In genomic region chr17:35795007-35795870, GRCh38 we compare ENCODE assay signal across 8 cellular contexts. TPM values are rescaled to one million over a fixed set of nuclear protein-coding genes. Genes with fewer than 3 reads are reported as not detected.
DNase-seq lines count a peak whose midpoint lies in the region; ATAC-seq and TF ChIP-seq lines count a peak whose summit lies in the region.

MMP28 (minus strand) TSS chr17:35795641; CDS start chr17:35795377, 264 bp downstream.

- no peaks in the 10 kb centered on the region for H3K9me3 ChIP-seq in OCI-LY7 (ENCODE audit: low read length)

- CTCF ChIA-PET in OCI-LY7 (lab: Charles Lee; ENCODE audit: unreplicated experiment): no interaction called here

- H3K9me3 Mint-ChIP-seq in glutamatergic neuron (ENCODE audit: unreplicated experiment) (no peaks in the 10 kb centered on the region), osteocyte (ENCODE audit: unreplicated experiment) (no peaks in the 10 kb centered on the region)

- no peak within 1 kb of the TSS for H2AFZ ChIP-seq in OCI-LY7 (ENCODE audit: low read length)

- no peak within 1 kb of the TSS for H3K4me3 ChIP-seq in OCI-LY7 (ENCODE audit: low read depth, low read length, poor library complexity, severe bottlenecking)

- no peak within 1 kb of the TSS for H3K27ac Mint-ChIP-seq in glutamatergic neuron (ENCODE audit: unreplicated experiment)
- no peak within 1 kb of the TSS for H3K27ac Mint-ChIP-seq in osteocyte (ENCODE audit: unreplicated experiment)

- peak; percentile 34 for DNase-seq in GDM1 (lab: John Stamatoyannopoulos, UW)
- DNase-seq in NCI-H510A (lab: John Stamatoyannopoulos, UW): peak; percentile 34
- DNase-seq in activated gamma-delta T cell treated with Interleukin-2 at 50 U/mL for 16 hours: peak; percentile 24
- DNase-seq in glutamatergic neuron: peak; percentile 66
- peak; percentile 84 for DNase-seq in osteocyte (ENCODE audit: extremely low spot score, unreplicated experiment)
- DNase-seq in OCI-LY7 (ENCODE audit: low spot score): no peak

- no peak within 1 kb of the TSS for H3K27ac ChIP-seq in OCI-LY7 (ENCODE audit: low read depth, low read length, poor library complexity, severe bottlenecking)

- POLR2A ChIA-PET in OCI-LY7 (lab: Charles Lee): no interaction called here

- ATAC-seq in GM21723 (IDR thresholded peaks at IDR 0.05; ENCODE audit: unreplicated experiment): no peak
- ATAC-seq in GM18502 (IDR thresholded peaks at IDR 0.05; ENCODE audit: poor library complexity, unreplicated experiment): no peak

- no peaks in the 10 kb centered on the region for H3K36me3 ChIP-seq in OCI-LY7 (ENCODE audit: insufficient read depth, low read length)

- H3K4me1 Mint-ChIP-seq in glutamatergic neuron (ENCODE audit: low read depth, unreplicated experiment) (peaks cover 2% of the 10 kb centered on the region), osteocyte (ENCODE audit: unreplicated experiment) (peaks cover 22% of the 10 kb centered on the region)

- no peaks in the 10 kb centered on the region for H3K79me2 ChIP-seq in OCI-LY7 (ENCODE audit: insufficient read depth, low read depth, low read length)

- intact Hi-C loops in OCI-LY7 (cut with micrococcal nuclease; ENCODE audit: unreplicated experiment): no loop called here

- no peak for TF ChIP-seq CTCF in glutamatergic neuron (IDR thresholded peaks at IDR 0.05; ENCODE audit: partially characterized antibody, unreplicated experiment)
- no peak for TF ChIP-seq CTCF in osteocyte (IDR thresholded peaks at IDR 0.05)
- TF ChIP-seq CTCF in OCI-LY7 (conservative IDR thresholded peaks at IDR 0.05; ENCODE audit: low read length): no peak

- no peaks in the 10 kb centered on the region for H3K9me2 ChIP-seq in OCI-LY7 (ENCODE audit: insufficient read depth, low read length)

- no peaks in the 10 kb centered on the region for H4K20me1 ChIP-seq in OCI-LY7 (ENCODE audit: insufficient read depth, low read length)

- H3K36me3 Mint-ChIP-seq in glutamatergic neuron (ENCODE audit: unreplicated experiment): peaks cover 7% of the 10 kb centered on the region
- H3K36me3 Mint-ChIP-seq in osteocyte (ENCODE audit: unreplicated experiment): no peaks in the 10 kb centered on the region

- peak within 1 kb of the TSS; percentile 75 for H3K4me3 Mint-ChIP-seq in glutamatergic neuron (ENCODE audit: unreplicated experiment)
- peak within 1 kb of the TSS; percentile 66 for H3K4me3 Mint-ChIP-seq in osteocyte (ENCODE audit: unreplicated experiment)

- no TSS peak for BruUV-seq in OCI-LY7 (replicated peaks; lab: Mats Ljungman, UMichigan)

- no peaks in the 10 kb centered on the region for H3K4me1 ChIP-seq in OCI-LY7 (ENCODE audit: insufficient read depth, low read length, poor library complexity, severe bottlenecking)

- H3K27me3 Mint-ChIP-seq in glutamatergic neuron (ENCODE audit: unreplicated experiment): peaks cover 30% of the 10 kb centered on the region
- peaks cover 33% of the 10 kb centered on the region for H3K27me3 Mint-ChIP-seq in osteocyte (ENCODE audit: unreplicated experiment)

- H3K4me2 ChIP-seq in OCI-LY7 (ENCODE audit: low read length): no peak within 1 kb of the TSS

RNA-seq across cellular contexts. Expression of gene MMP28, which starts in this region (rescaled TPM):
- total RNA-seq in glutamatergic neuron (ENCODE audit: unreplicated experiment) (0.49 TPM), osteocyte (0.73 and 0.75 TPM in 2 replicates), OCI-LY7 (2022) (not detected in 2 replicates)
- not detected in 2 replicates for total RNA-seq in OCI-LY7 (2014; rRNA removed; shearing (Covaris generic))

Comparison
In these comparisons a context has a peak if more than half of its experiments do, and no peak if none do; other contexts are left out.
1. Peak in DNase-seq in glutamatergic neuron; RNA of the gene not detected or under 1 TPM.
2. Peak in DNase-seq in osteocyte; RNA of the gene not detected or under 1 TPM.